ENCODE assay signal across 14 cellular contexts in the genomic region with DNA sequence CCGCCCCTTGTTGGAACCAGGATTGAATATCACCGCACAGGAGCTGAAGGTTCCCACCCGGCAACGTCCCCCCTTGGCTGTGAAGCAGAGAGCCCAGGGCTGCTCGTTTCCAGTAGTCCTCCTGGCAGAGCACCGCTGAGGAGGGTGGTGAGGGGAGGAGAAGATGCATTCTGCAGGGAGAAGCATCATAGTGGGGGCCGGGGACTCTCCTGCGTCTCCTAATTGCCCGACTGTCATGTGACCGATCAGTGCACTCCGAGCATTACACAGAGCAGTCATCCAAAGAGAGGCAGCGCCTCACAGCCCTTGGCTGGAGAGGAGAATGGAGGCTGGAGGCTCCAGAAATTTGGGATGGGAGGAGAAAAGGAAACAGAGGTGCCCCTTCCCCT.
DNase-seq lines count a peak whose midpoint lies in the region; ATAC-seq and TF ChIP-seq lines count a peak whose summit lies in the region.
"Had no signal": no experiment of that assay in that cellular context is flagged by ENCODE, and none has a peak within 500 bp of the region (broad histone marks: within the 10 kb centered on the region; RNA-seq: fewer than 3 reads in every experiment).

No MANE protein-coding gene starts in this region.

- peaks cover 0 to 50% (median 4%) of the 10 kb centered on the region in 3 donors for H3K27me3 ChIP-seq in sigmoid colon
- H3K27me3 ChIP-seq: BE2C, right lobe of liver had no signal

- no peaks in the 10 kb centered on the region for H3K36me3 ChIP-seq in sigmoid colon
- H3K36me3 ChIP-seq: BE2C, breast epithelium, HAP-1, heart left ventricle, right lobe of liver had no signal

- no peak overlapping the region for H3K27ac ChIP-seq in sigmoid colon
- H3K27ac ChIP-seq in RWPE1, result no peak overlapping the region
- H3K27ac ChIP-seq: breast epithelium, heart left ventricle, right lobe of liver had no signal

- ATAC-seq in HG03095 (IDR thresholded peaks at IDR 0.05; ENCODE audit: unreplicated experiment), result no peak

- no peak for TF ChIP-seq CTCF in sigmoid colon (IDR thresholded peaks at IDR 0.05)
- no peak for TF ChIP-seq CTCF in RWPE1 (conservative IDR thresholded peaks at IDR 0.05; ENCODE audit: low read depth)

- CTCF ChIA-PET in RWPE1 (lab: Yijun Ruan, JAX), result interaction anchor here (0.6 to 1.3 kb wide), 10 partner anchors 21 to 1699 kb away, joined by 3 to 5 read pairs (median 4); no protein-coding TSS in a partner anchor

- no peaks in the 10 kb centered on the region for H3K4me1 ChIP-seq in sigmoid colon
- H3K4me1 ChIP-seq: BE2C, breast epithelium, right lobe of liver had no signal

- TF ChIP-seq POLR2A in sigmoid colon (IDR thresholded peaks at IDR 0.05), result no peak

- H3K9me3 ChIP-seq in sigmoid colon, result no peaks in the 10 kb centered on the region
- H3K9me3 ChIP-seq: BE2C, breast epithelium, HAP-1, heart left ventricle, right lobe of liver had no signal

- TF ChIP-seq EP300 in sigmoid colon (IDR thresholded peaks at IDR 0.05), result no peak

- DNase-seq in activated CD8-positive, alpha-beta memory T cell treated with anti-CD3 and anti-CD28 coated beads, Interleukin-2, amount 50 U/mL, for 48 hours, result peak; percentile 39
- no peak for DNase-seq in activated CD8-positive, alpha-beta memory T cell treated with anti-CD3 and anti-CD28 coated beads for 24 hours
- DNase-seq in NCI-H2227 treated with DMSO at 0.1 percent for 48 hours (lab: John Stamatoyannopoulos, UW) (peak; percentile 51), head of caudate nucleus (peak in 34 of 42 donors; percentile 7 to 76 (median 32)), sigmoid colon (peak; percentile 42), NCI-H345 (lab: John Stamatoyannopoulos, UW) (no peak), RWPE1 (ENCODE audit: low spot score) (no peak)

- H3K4me3 ChIP-seq in sigmoid colon, result no peak overlapping the region
- H3K4me3 ChIP-seq: breast epithelium, HAP-1, heart left ventricle, lung, right lobe of liver had no signal

- intact Hi-C loops in head of caudate nucleus (cut with DNase I), result no loop called here
- intact Hi-C loops in sigmoid colon (cut with DNase I), result no loop called here

- POLR2A ChIA-PET in RWPE1 (lab: Yijun Ruan, JAX; ENCODE audit: low non-redundant PET), result no interaction called here

- 59 to 72% methylated on average over 12 of the region's 12 CpGs for WGBS in sigmoid colon, 2 donors

Comparison
In these comparisons a context has a peak if more than half of its experiments do, and no peak if none do; other contexts are left out.
1. DNase-seq: peak in activated CD8-positive, alpha-beta memory T cell treated with anti-CD3 and anti-CD28 coated beads, Interleukin-2, amount 50 U/mL, for 48 hours (single experiment), NCI-H2227 treated with DMSO at 0.1 percent for 48 hours (single experiment), head of caudate nucleus (34 of 42) and sigmoid colon (single experiment); none in activated CD8-positive, alpha-beta memory T cell treated with anti-CD3 and anti-CD28 coated beads for 24 hours (single experiment), NCI-H345 (single experiment) and RWPE1 (single experiment).